In the genomic region with DNA sequence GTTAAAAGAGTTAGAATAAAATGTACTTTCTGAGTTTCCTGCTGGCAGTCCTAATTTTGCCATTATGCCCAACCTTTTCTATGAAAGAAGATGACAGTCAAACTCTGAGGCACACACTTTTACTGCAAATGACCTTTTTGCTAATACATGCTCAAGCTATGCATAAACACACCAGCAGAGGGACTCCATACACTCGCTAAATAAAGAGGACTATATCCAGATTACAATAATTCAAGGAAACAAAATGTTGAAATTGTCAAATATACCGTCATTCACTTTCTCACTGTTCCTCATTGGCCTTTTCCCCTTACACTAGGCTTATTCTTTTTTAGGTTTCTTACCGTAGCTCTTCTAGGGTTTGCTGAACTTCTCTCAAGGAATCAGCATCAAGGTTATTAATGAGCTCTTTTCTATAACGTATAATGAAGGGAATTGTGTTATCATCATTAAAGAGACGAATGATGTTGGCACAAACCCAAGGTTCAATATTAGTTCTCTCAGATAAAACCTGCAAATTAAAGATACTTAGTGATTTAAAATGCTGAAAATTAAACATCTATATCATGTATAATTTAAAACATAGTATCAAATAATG, we compare ENCODE assay signal across 8 cellular contexts. TPM values are rescaled to one million over a fixed set of nuclear protein-coding genes. Genes with fewer than 3 reads are reported as not detected.
DNase-seq lines count a peak whose midpoint lies in the region; ATAC-seq, FAIRE-seq and TF ChIP-seq lines count a peak whose summit lies in the region.

No MANE protein-coding gene starts in this region.

- no peaks in the 10 kb centered on the region for H3K9me3 ChIP-seq in A549
- H3K9me3 ChIP-seq in body of pancreas = no peaks in the 10 kb centered on the region
- H3K9me3 ChIP-seq in kidney (ENCODE audit: control insufficient read depth in 1 of 2, low read length in 2 of 2) = no peaks in the 10 kb centered on the region
- H3K9me3 ChIP-seq in upper lobe of right lung = no peaks in the 10 kb centered on the region

- peaks cover 9% of the 10 kb centered on the region; the same call in 2 of the 3 replicates for H3K4me1 ChIP-seq in A549
- H3K4me1 ChIP-seq in body of pancreas = peaks cover 10% of the 10 kb centered on the region
- H3K4me1 ChIP-seq in kidney (ENCODE audit: control insufficient read depth in 1 of 2, insufficient read depth in 1 of 2, low read depth in 1 of 2, low read length in 2 of 2) = no peaks in the 10 kb centered on the region
- peaks cover 3% of the 10 kb centered on the region for H3K4me1 ChIP-seq in upper lobe of right lung

- CTCF ChIA-PET in A549 (lab: Yijun Ruan, JAX) = interaction anchor here (0.6 to 3.3 kb wide), 18 partner anchors 9 to 407 kb away, joined by 3 to 20 read pairs (median 4); partner anchors contain the start of gene SRBD1

- no peak overlapping the region for H3K9ac ChIP-seq in kidney (ENCODE audit: low read length in 2 of 2)

- intact Hi-C loops in body of pancreas (cut with DNase I) (no loop called here), kidney (cut with DNase I) (no loop called here), upper lobe of right lung (cut with DNase I) (no loop called here)

- H3K27me3 ChIP-seq in body of pancreas (no peaks in the 10 kb centered on the region), upper lobe of right lung (no peaks in the 10 kb centered on the region)

- 53% methylated on average over 5 of the region's 5 CpGs for WGBS in A549 (ENCODE audit: missing lambda C conversion rate)
- WGBS in body of pancreas, 2 donors = 3 to 9% methylated on average over 5 of the region's 5 CpGs

- TF ChIP-seq CTCF in A549 (IDR thresholded peaks at IDR 0.05) (peak; percentile 77), body of pancreas (IDR thresholded peaks at IDR 0.05) (peak; percentile 51 to 87 (median 75)), kidney (IDR thresholded peaks at IDR 0.05; ENCODE audit: borderline replicate concordance, extremely low read depth, insufficient read depth) (peak; percentile 65), upper lobe of right lung (IDR thresholded peaks at IDR 0.05) (peak; percentile 75)

- no peak overlapping the region for H3K27ac ChIP-seq in A549
- H3K27ac ChIP-seq in body of pancreas = peak overlapping the region in 2 of 4 donors; percentile 52 to 60
- no peak overlapping the region for H3K27ac ChIP-seq in kidney (ENCODE audit: low read depth in 2 of 2, low read length in 2 of 2)
- H3K27ac ChIP-seq in upper lobe of right lung = no peak overlapping the region

- POLR2A ChIA-PET in A549 (lab: Yijun Ruan, JAX) = interaction anchor here (1.0 kb wide), 1 partner anchor 25 kb away, joined by 5 read pairs; the partner anchor contains the start of gene SRBD1

- H3K4me3 ChIP-seq in A549 (no peak overlapping the region), body of pancreas (no peak overlapping the region), kidney (ENCODE audit: low read length in 2 of 2) (peak overlapping the region in 1 of 2 donors; percentile 9), upper lobe of right lung (no peak overlapping the region)

- H3K36me3 ChIP-seq in body of pancreas (replicated peaks in 1 of 2; ENCODE audit: insufficient read depth in 1 of 2, low read depth in 2 of 2) = no peaks in the 10 kb centered on the region
- H3K36me3 ChIP-seq in kidney (ENCODE audit: control insufficient read depth in 1 of 2, insufficient read depth in 2 of 2, low read length in 2 of 2) = no peaks in the 10 kb centered on the region
- no peaks in the 10 kb centered on the region for H3K36me3 ChIP-seq in upper lobe of right lung

- DNase-seq in A549 (ENCODE audit: low read depth in 1 of 2, low spot score in 1 of 2) (peak; percentile 43 to 77), GM04504 (ENCODE audit: low read depth) (peak; percentile 28), NCI-H2227 (lab: John Stamatoyannopoulos, UW; ENCODE audit: unreplicated experiment) (peak; percentile 39), body of pancreas (peak; percentile 30 to 77 (median 42)), kidney (no peak), upper lobe of right lung (no peak)
- no peak for DNase-seq in activated CD8-positive, alpha-beta memory T cell treated with anti-CD3 and anti-CD28 coated beads for 24 hours

- FAIRE-seq in A549 (lab: Jason Lieb, UNC) (peak; percentile 65), kidney (lab: Jason Lieb, UNC) (no peak)

- TF ChIP-seq POLR2A in A549 (IDR thresholded peaks at IDR 0.05; ENCODE audit: low read length) (no peak), body of pancreas (IDR thresholded peaks at IDR 0.05) (no peak)

- peak; percentile 64 to 65 for TF ChIP-seq RAD21 in A549 (conservative IDR thresholded peaks at IDR 0.05 in 1 of 2, IDR thresholded peaks at IDR 0.05 in 1 of 2)

- no peak for TF ChIP-seq EP300 in A549 (IDR thresholded peaks at IDR 0.05)

- peak overlapping the region; percentile 31; the same call in 2 of the 3 replicates for H3K4me2 ChIP-seq in A549

- ATAC-seq in A549 = peak; percentile 91 to 92
- ATAC-seq in body of pancreas = peak; percentile 94
- peak; percentile 94 for ATAC-seq in upper lobe of right lung
- ATAC-seq in GM18502 (IDR thresholded peaks at IDR 0.05; ENCODE audit: poor library complexity, unreplicated experiment) = no peak

TF ChIP-seq in A549, 52 proteins besides CTCF, POLR2A, EP300 and RAD21:
- TF ChIP-seq ESRRA (IDR thresholded peaks at IDR 0.05; ENCODE audit: borderline replicate concordance, low read length) = no peak
- peak; percentile 68 for TF ChIP-seq SMC3 (IDR thresholded peaks at IDR 0.05)

RNA-seq across cellular contexts. Expression of gene SRBD1, which starts 25.7 kb away (rescaled TPM):
- polyA plus RNA-seq in A549 (2011; rRNA removed) (10.6 and 13.7 TPM in 2 replicates), A549 (2017; fragmentation: RNase III; extraction: RNeasy Plus Mini Kit Qiagen cat#74134 plus additional on column Dnase treatment) (11.0 to 12.0 TPM (median 11.3 TPM) in 3 replicates), kidney (ENCODE audit: insufficient read depth, low read depth, low replicate concordance) (5.4 TPM)
- 2.8 and 2.9 TPM in 2 replicates for polyA plus RNA-seq in A549 (2012; cell fraction: cytosol; rRNA removed)
- polyA plus RNA-seq in A549 (2012; cell fraction: nucleus; rRNA removed) = 1.8 and 3.0 TPM in 2 replicates
- 27.6 and 28.6 TPM in 2 replicates for polyA minus RNA-seq in A549 (2011; rRNA and poly(A)+ RNA removed)
- total RNA-seq in body of pancreas (10 to 100 TPM; 14.8 to 21.4 TPM), kidney (19.5 TPM), upper lobe of right lung (19.2 TPM)

Comparison
In these comparisons a context has a peak if more than half of its experiments do, and no peak if none do; other contexts are left out.
1. DNase-seq: peak in A549 (2 of 2), GM04504 (single experiment), NCI-H2227 (single experiment) and body of pancreas (4 of 4); none in kidney (single experiment), upper lobe of right lung (single experiment) and activated CD8-positive, alpha-beta memory T cell treated with anti-CD3 and anti-CD28 coated beads for 24 hours (single experiment).
2. Peak in every context shown above with its lines, with median percentiles within 50 percentile points of each other: CTCF ChIP-seq.